8 cellular contexts compared by ENCODE assay signal in genomic region chr6:45420909-45421699, GRCh38.
DNase-seq lines count a peak whose midpoint lies in the region; ATAC-seq and TF ChIP-seq lines count a peak whose summit lies in the region.

No MANE protein-coding gene starts in this region.

- peak overlapping the region in 10 of 11 experiments; percentile 37 to 68 (median 63); a peak in 18 of 22 replicates for H3K9ac ChIP-seq in BLaER1 treated with 17β-estradiol and CSF1 and Interleukin-3, amounts not matched to agents 10 nM and 100 nM
- peak overlapping the region; percentile 84 for H3K9ac ChIP-seq in Loucy (ENCODE audit: low read depth, low read length, poor library complexity, severe bottlenecking)

- H3K27ac ChIP-seq in BLaER1 treated with 17β-estradiol and CSF1 and Interleukin-3, amounts not matched to agents 10 nM and 100 nM, result no peak overlapping the region; a peak in 2 of 22 replicates

- peak overlapping the region; percentile 89 for H3K4me3 Mint-ChIP-seq in dendritic cell treated with granulocyte-macrophage colony-stimulating factor and Interleukin-4, amounts not matched to agents 40 ng/mL and 50 ng/mL, for 4 days
- H3K4me3 Mint-ChIP-seq in nephron, result peak overlapping the region; percentile 90 to 99 (median 93)

- H3K27me3 Mint-ChIP-seq in dendritic cell treated with granulocyte-macrophage colony-stimulating factor and Interleukin-4, amounts not matched to agents 40 ng/mL and 50 ng/mL, for 4 days, result peaks cover 14% of the 10 kb centered on the region
- H3K27me3 Mint-ChIP-seq in nephron (ENCODE audit: low read depth), result peaks cover 99% of the 10 kb centered on the region

- TF ChIP-seq CTCF in Loucy (conservative IDR thresholded peaks at IDR 0.05; ENCODE audit: low read length), result no peak
- no peak for TF ChIP-seq CTCF in nephron (IDR thresholded peaks at IDR 0.05; ENCODE audit: unreplicated experiment in 3 of 3)

- peak overlapping the region; percentile 80 for H2AFZ ChIP-seq in Loucy (ENCODE audit: low read length)

- H3K9me2 ChIP-seq in Loucy (replicated peaks; ENCODE audit: low read depth, low read length), result no peaks in the 10 kb centered on the region

- peak overlapping the region; percentile 89 to 99 (median 97) for H3K4me2 ChIP-seq in BLaER1 treated with 17β-estradiol and CSF1 and Interleukin-3, amounts not matched to agents 10 nM and 100 nM
- H3K4me2 ChIP-seq in Loucy (ENCODE audit: low read depth, low read length, poor library complexity, severe bottlenecking), result peak overlapping the region; percentile 98

- H3K36me3 Mint-ChIP-seq in dendritic cell treated with granulocyte-macrophage colony-stimulating factor and Interleukin-4, amounts not matched to agents 40 ng/mL and 50 ng/mL, for 4 days (ENCODE audit: low read depth), result peaks cover 31% of the 10 kb centered on the region
- H3K36me3 Mint-ChIP-seq in nephron (ENCODE audit: low read depth), result no peaks in the 10 kb centered on the region

- no peaks in the 10 kb centered on the region for H3F3A ChIP-seq in Loucy (ENCODE audit: low read depth)

- ATAC-seq in GM18909 (IDR thresholded peaks at IDR 0.05; ENCODE audit: poor library complexity, unreplicated experiment), result no peak

- H3K4me1 Mint-ChIP-seq in dendritic cell treated with granulocyte-macrophage colony-stimulating factor and Interleukin-4, amounts not matched to agents 40 ng/mL and 50 ng/mL, for 4 days (ENCODE audit: low read depth), result peaks cover 43% of the 10 kb centered on the region
- H3K4me1 Mint-ChIP-seq in nephron, result peaks cover 23% of the 10 kb centered on the region

- peaks cover 88 to 100% (median 98%) of the 10 kb centered on the region in 11 experiments for H3K27me3 ChIP-seq in BLaER1 treated with 17β-estradiol and CSF1 and Interleukin-3, amounts not matched to agents 10 nM and 100 nM
- no peaks in the 10 kb centered on the region for H3K27me3 ChIP-seq in Loucy (ENCODE audit: insufficient read depth, low read length, poor library complexity, severe bottlenecking)

- DNase-seq in D341Med (ENCODE audit: low spot score), result no peak
- no peak for DNase-seq in NCI-H774 (lab: John Stamatoyannopoulos, UW)
- no peak for DNase-seq in stimulated activated CD4-positive, alpha-beta T cell treated with anti-CD3 and anti-CD28 coated beads, Interleukin-4, amount 100 ng/mL, for 24 hours

- H3K9me3 Mint-ChIP-seq in dendritic cell treated with granulocyte-macrophage colony-stimulating factor and Interleukin-4, amounts not matched to agents 40 ng/mL and 50 ng/mL, for 4 days, result no peaks in the 10 kb centered on the region
- no peaks in the 10 kb centered on the region for H3K9me3 Mint-ChIP-seq in nephron

- H3K79me2 ChIP-seq in Loucy (ENCODE audit: insufficient read depth, low read length), result peaks cover 53% of the 10 kb centered on the region

- peak overlapping the region; percentile 55 to 74 (median 62) for H3K4me3 ChIP-seq in BLaER1 treated with 17β-estradiol and CSF1 and Interleukin-3, amounts not matched to agents 10 nM and 100 nM
- peak overlapping the region; percentile 84 for H3K4me3 ChIP-seq in Loucy (ENCODE audit: low read length, poor library complexity, severe bottlenecking)

- H3K36me3 ChIP-seq in BLaER1 treated with 17β-estradiol and CSF1 and Interleukin-3, amounts not matched to agents 10 nM and 100 nM, result no peaks in the 10 kb centered on the region
- H3K36me3 ChIP-seq in Loucy (ENCODE audit: insufficient read depth, low read length), result no peaks in the 10 kb centered on the region

- no peaks in the 10 kb centered on the region for H3K9me3 ChIP-seq in BLaER1 treated with 17β-estradiol and CSF1 and Interleukin-3, amounts not matched to agents 10 nM and 100 nM (replicated peaks in 1 of 11)
- H3K9me3 ChIP-seq in Loucy (ENCODE audit: insufficient read depth, low read depth, low read length), result no peaks in the 10 kb centered on the region

- H4K20me1 ChIP-seq in BLaER1 treated with 17β-estradiol and CSF1 and Interleukin-3, amounts not matched to agents 10 nM and 100 nM, result peaks cover 0 to 56% (median 25%) of the 10 kb centered on the region in 11 experiments; a peak in 15 of 22 replicates
- no peaks in the 10 kb centered on the region for H4K20me1 ChIP-seq in Loucy (ENCODE audit: insufficient read depth, low read length, poor library complexity, severe bottlenecking)

- H3K4me1 ChIP-seq in BLaER1 treated with 17β-estradiol and CSF1 and Interleukin-3, amounts not matched to agents 10 nM and 100 nM, result peaks cover 27 to 50% (median 32%) of the 10 kb centered on the region in 10 experiments
- H3K4me1 ChIP-seq in Loucy (ENCODE audit: insufficient read depth, low read length, poor library complexity, severe bottlenecking), result peaks cover 57% of the 10 kb centered on the region

- H3K27ac Mint-ChIP-seq in dendritic cell treated with granulocyte-macrophage colony-stimulating factor and Interleukin-4, amounts not matched to agents 40 ng/mL and 50 ng/mL, for 4 days, result peak overlapping the region; percentile 96
- H3K27ac Mint-ChIP-seq in nephron, result peak overlapping the region in 2 of 3 experiments; percentile 21 to 58

- intact Hi-C loops in dendritic cell treated with granulocyte-macrophage colony-stimulating factor and Interleukin-4, amounts not matched to agents 40 ng/mL and 50 ng/mL, for 4 days (cut with micrococcal nuclease), result loop anchor here (1.0 to 5.0 kb wide), 3 partner anchors 44 to 293 kb away; partner anchors contain the start of gene SUPT3H
